In the genomic region with DNA sequence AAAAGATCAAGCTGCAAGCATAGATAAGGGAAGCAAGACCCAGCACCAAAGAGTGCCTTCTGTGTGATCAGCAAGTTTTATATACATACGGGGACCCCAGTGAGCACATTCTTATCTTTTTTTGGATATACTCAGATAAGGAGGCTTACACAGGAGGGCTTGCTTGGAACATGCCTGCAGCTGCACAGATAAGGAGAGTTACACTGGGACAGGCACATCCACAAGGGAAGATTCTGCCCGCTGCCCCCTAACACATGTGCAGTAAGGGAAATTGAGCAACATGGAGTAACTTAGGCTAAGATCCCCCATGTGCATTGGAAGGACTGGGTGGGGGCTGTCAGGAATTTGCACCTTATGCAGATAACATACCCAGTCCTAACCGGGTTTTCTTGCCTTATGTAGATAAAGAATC, we compare ENCODE assay signal across 1 cellular context.
TF ChIP-seq lines count a peak whose summit lies in the region.

No MANE protein-coding gene starts in this region.

TF ChIP-seq in K562, 482 proteins besides CTCF, POLR2A, EP300 and RAD21 (continued from another document and continues in another):
- TF ChIP-seq, protein P1, sequence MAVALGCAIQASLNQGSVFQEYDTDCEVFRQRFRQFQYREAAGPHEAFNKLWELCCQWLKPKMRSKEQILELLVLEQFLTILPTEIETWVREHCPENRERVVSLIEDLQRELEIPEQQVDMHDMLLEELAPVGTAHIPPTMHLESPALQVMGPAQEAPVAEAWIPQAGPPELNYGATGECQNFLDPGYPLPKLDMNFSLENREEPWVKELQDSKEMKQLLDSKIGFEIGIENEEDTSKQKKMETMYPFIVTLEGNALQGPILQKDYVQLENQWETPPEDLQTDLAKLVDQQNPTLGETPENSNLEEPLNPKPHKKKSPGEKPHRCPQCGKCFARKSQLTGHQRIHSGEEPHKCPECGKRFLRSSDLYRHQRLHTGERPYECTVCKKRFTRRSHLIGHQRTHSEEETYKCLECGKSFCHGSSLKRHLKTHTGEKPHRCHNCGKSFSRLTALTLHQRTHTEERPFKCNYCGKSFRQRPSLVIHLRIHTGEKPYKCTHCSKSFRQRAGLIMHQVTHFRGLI (CRISPR knock-in tag; IDR thresholded peaks at IDR 0.05), result peak; percentile 97
- TF ChIP-seq RBM34 (IDR thresholded peaks at IDR 0.05; ENCODE audit: borderline replicate concordance, insufficient read depth, low read length), result no peak
- no peak for TF ChIP-seq RNF2 (IDR thresholded peaks at IDR 0.05)
- no peak for TF ChIP-seq ZNF263 (CRISPR knock-in tag; IDR thresholded peaks at IDR 0.05; ENCODE audit: borderline replicate concordance)
- TF ChIP-seq CCNT2 (IDR thresholded peaks at IDR 0.05; ENCODE audit: borderline replicate concordance, extremely low read depth, insufficient read length, low read depth, low read length), result peak; percentile 93
- TF ChIP-seq, protein P2, sequence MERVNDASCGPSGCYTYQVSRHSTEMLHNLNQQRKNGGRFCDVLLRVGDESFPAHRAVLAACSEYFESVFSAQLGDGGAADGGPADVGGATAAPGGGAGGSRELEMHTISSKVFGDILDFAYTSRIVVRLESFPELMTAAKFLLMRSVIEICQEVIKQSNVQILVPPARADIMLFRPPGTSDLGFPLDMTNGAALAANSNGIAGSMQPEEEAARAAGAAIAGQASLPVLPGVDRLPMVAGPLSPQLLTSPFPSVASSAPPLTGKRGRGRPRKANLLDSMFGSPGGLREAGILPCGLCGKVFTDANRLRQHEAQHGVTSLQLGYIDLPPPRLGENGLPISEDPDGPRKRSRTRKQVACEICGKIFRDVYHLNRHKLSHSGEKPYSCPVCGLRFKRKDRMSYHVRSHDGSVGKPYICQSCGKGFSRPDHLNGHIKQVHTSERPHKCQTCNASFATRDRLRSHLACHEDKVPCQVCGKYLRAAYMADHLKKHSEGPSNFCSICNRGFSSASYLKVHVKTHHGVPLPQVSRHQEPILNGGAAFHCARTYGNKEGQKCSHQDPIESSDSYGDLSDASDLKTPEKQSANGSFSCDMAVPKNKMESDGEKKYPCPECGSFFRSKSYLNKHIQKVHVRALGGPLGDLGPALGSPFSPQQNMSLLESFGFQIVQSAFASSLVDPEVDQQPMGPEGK (CRISPR knock-in tag; IDR thresholded peaks at IDR 0.05; ENCODE audit: borderline replicate concordance), result peak; percentile 88; the same call in 1 of the 2 replicates
- TF ChIP-seq, protein P3, sequence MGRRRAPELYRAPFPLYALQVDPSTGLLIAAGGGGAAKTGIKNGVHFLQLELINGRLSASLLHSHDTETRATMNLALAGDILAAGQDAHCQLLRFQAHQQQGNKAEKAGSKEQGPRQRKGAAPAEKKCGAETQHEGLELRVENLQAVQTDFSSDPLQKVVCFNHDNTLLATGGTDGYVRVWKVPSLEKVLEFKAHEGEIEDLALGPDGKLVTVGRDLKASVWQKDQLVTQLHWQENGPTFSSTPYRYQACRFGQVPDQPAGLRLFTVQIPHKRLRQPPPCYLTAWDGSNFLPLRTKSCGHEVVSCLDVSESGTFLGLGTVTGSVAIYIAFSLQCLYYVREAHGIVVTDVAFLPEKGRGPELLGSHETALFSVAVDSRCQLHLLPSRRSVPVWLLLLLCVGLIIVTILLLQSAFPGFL (CRISPR knock-in tag; IDR thresholded peaks at IDR 0.05), result no peak
- TF ChIP-seq MTA3 (IDR thresholded peaks at IDR 0.05; ENCODE audit: borderline replicate concordance), result peak; percentile 42; the same call in 1 of the 2 replicates
- no peak for TF ChIP-seq ZNF124 (CRISPR knock-in tag; IDR thresholded peaks at IDR 0.05)
- TF ChIP-seq U2AF2 (optimal IDR thresholded peaks at IDR 0.05; ENCODE audit: low read depth, low read length), result no peak
- TF ChIP-seq, protein P4, sequence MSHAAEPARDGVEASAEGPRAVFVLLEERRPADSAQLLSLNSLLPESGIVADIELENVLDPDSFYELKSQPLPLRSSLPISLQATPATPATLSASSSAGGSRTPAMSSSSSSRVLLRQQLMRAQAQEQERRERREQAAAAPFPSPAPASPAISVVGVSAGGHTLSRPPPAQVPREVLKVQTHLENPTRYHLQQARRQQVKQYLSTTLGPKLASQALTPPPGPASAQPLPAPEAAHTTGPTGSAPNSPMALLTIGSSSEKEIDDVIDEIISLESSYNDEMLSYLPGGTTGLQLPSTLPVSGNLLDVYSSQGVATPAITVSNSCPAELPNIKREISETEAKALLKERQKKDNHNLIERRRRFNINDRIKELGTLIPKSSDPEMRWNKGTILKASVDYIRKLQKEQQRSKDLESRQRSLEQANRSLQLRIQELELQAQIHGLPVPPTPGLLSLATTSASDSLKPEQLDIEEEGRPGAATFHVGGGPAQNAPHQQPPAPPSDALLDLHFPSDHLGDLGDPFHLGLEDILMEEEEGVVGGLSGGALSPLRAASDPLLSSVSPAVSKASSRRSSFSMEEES (CRISPR knock-in tag; IDR thresholded peaks at IDR 0.05), result peak; percentile 19; the same call in 1 of the 2 replicates
- TF ChIP-seq ZNF696 (CRISPR knock-in tag; conservative IDR thresholded peaks at IDR 0.05), result 0 out of 2 replicates have a peak, but pooled peaks have one; percentile 28
- TF ChIP-seq SIX5 (IDR thresholded peaks at IDR 0.05; ENCODE audit: borderline replicate concordance in 1 of 2, insufficient read depth in 1 of 2, low read depth in 1 of 2, low read length in 2 of 2), result no peak
- peak; percentile 70; the same call in 1 of the 2 replicates for TF ChIP-seq KLF10 (CRISPR knock-in tag; IDR thresholded peaks at IDR 0.05)
- TF ChIP-seq, protein P5, sequence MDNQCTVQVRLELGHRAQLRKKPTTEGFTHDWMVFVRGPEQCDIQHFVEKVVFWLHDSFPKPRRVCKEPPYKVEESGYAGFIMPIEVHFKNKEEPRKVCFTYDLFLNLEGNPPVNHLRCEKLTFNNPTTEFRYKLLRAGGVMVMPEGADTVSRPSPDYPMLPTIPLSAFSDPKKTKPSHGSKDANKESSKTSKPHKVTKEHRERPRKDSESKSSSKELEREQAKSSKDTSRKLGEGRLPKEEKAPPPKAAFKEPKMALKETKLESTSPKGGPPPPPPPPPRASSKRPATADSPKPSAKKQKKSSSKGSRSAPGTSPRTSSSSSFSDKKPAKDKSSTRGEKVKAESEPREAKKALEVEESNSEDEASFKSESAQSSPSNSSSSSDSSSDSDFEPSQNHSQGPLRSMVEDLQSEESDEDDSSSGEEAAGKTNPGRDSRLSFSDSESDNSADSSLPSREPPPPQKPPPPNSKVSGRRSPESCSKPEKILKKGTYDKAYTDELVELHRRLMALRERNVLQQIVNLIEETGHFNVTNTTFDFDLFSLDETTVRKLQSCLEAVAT (IDR thresholded peaks at IDR 0.05), result no peak
- TF ChIP-seq ZNF316 (IDR thresholded peaks at IDR 0.05), result peak; percentile 85
- no peak for TF ChIP-seq NR1H2 (CRISPR knock-in tag; IDR thresholded peaks at IDR 0.05)
- TF ChIP-seq NUFIP1 (IDR thresholded peaks at IDR 0.05; ENCODE audit: partially characterized antibody), result peak; percentile 91
- peak; percentile 86 for TF ChIP-seq ETS2 (tag; IDR thresholded peaks at IDR 0.05; ENCODE audit: borderline replicate concordance, poor library complexity, severe bottlenecking)
- TF ChIP-seq, protein P6, sequence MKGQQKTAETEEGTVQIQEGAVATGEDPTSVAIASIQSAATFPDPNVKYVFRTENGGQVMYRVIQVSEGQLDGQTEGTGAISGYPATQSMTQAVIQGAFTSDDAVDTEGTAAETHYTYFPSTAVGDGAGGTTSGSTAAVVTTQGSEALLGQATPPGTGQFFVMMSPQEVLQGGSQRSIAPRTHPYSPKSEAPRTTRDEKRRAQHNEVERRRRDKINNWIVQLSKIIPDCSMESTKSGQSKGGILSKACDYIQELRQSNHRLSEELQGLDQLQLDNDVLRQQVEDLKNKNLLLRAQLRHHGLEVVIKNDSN (CRISPR knock-in tag; IDR thresholded peaks at IDR 0.05), result no peak
- TF ChIP-seq NFXL1 (CRISPR knock-in tag; IDR thresholded peaks at IDR 0.05), result peak; percentile 96
- TF ChIP-seq TCFL5 (CRISPR knock-in tag; conservative IDR thresholded peaks at IDR 0.05), result 0 out of 2 replicates have a peak, but pooled peaks have one; percentile 47
- TF ChIP-seq, protein P7, sequence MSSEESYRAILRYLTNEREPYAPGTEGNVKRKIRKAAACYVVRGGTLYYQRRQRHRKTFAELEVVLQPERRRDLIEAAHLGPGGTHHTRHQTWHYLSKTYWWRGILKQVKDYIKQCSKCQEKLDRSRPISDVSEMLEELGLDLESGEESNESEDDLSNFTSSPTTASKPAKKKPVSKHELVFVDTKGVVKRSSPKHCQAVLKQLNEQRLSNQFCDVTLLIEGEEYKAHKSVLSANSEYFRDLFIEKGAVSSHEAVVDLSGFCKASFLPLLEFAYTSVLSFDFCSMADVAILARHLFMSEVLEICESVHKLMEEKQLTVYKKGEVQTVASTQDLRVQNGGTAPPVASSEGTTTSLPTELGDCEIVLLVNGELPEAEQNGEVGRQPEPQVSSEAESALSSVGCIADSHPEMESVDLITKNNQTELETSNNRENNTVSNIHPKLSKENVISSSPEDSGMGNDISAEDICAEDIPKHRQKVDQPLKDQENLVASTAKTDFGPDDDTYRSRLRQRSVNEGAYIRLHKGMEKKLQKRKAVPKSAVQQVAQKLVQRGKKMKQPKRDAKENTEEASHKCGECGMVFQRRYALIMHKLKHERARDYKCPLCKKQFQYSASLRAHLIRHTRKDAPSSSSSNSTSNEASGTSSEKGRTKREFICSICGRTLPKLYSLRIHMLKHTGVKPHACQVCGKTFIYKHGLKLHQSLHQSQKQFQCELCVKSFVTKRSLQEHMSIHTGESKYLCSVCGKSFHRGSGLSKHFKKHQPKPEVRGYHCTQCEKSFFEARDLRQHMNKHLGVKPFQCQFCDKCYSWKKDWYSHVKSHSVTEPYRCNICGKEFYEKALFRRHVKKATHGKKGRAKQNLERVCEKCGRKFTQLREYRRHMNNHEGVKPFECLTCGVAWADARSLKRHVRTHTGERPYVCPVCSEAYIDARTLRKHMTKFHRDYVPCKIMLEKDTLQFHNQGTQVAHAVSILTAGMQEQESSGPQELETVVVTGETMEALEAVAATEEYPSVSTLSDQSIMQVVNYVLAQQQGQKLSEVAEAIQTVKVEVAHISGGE (CRISPR knock-in tag; IDR thresholded peaks at IDR 0.05), result peak in 1 of 3 experiments; percentile 81; a peak in 2 of 6 replicates
- TF ChIP-seq HNRNPK (IDR thresholded peaks at IDR 0.05; ENCODE audit: low read depth, low read length, poor library complexity, severe bottlenecking), result no peak
- peak; percentile 65; the same call in 1 of the 2 replicates for TF ChIP-seq BACH1 (tag; IDR thresholded peaks at IDR 0.05)
- TF ChIP-seq, protein P8, sequence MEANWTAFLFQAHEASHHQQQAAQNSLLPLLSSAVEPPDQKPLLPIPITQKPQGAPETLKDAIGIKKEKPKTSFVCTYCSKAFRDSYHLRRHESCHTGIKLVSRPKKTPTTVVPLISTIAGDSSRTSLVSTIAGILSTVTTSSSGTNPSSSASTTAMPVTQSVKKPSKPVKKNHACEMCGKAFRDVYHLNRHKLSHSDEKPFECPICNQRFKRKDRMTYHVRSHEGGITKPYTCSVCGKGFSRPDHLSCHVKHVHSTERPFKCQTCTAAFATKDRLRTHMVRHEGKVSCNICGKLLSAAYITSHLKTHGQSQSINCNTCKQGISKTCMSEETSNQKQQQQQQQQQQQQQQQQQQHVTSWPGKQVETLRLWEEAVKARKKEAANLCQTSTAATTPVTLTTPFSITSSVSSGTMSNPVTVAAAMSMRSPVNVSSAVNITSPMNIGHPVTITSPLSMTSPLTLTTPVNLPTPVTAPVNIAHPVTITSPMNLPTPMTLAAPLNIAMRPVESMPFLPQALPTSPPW (CRISPR knock-in tag; IDR thresholded peaks at IDR 0.05), result peak; percentile 66
- TF ChIP-seq SNRNP70 (optimal IDR thresholded peaks at IDR 0.05; ENCODE audit: low read depth, low read length), result no peak
- TF ChIP-seq NR4A1 (CRISPR knock-in tag; IDR thresholded peaks at IDR 0.05), result peak; percentile 94
- TF ChIP-seq NR4A1 (tag; IDR thresholded peaks at IDR 0.05), result peak; percentile 100
- no peak for TF ChIP-seq ZNF507 (tag; conservative IDR thresholded peaks at IDR 0.05)
- TF ChIP-seq CREM (IDR thresholded peaks at IDR 0.05; ENCODE audit: low read depth), result peak; percentile 18; the same call in 1 of the 2 replicates
- TF ChIP-seq, protein P9, sequence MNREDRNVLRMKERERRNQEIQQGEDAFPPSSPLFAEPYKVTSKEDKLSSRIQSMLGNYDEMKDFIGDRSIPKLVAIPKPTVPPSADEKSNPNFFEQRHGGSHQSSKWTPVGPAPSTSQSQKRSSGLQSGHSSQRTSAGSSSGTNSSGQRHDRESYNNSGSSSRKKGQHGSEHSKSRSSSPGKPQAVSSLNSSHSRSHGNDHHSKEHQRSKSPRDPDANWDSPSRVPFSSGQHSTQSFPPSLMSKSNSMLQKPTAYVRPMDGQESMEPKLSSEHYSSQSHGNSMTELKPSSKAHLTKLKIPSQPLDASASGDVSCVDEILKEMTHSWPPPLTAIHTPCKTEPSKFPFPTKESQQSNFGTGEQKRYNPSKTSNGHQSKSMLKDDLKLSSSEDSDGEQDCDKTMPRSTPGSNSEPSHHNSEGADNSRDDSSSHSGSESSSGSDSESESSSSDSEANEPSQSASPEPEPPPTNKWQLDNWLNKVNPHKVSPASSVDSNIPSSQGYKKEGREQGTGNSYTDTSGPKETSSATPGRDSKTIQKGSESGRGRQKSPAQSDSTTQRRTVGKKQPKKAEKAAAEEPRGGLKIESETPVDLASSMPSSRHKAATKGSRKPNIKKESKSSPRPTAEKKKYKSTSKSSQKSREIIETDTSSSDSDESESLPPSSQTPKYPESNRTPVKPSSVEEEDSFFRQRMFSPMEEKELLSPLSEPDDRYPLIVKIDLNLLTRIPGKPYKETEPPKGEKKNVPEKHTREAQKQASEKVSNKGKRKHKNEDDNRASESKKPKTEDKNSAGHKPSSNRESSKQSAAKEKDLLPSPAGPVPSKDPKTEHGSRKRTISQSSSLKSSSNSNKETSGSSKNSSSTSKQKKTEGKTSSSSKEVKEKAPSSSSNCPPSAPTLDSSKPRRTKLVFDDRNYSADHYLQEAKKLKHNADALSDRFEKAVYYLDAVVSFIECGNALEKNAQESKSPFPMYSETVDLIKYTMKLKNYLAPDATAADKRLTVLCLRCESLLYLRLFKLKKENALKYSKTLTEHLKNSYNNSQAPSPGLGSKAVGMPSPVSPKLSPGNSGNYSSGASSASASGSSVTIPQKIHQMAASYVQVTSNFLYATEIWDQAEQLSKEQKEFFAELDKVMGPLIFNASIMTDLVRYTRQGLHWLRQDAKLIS (CRISPR knock-in tag; IDR thresholded peaks at IDR 0.05), result no peak
- TF ChIP-seq NCOR1 (IDR thresholded peaks at IDR 0.05), result peak; percentile 94
- no peak for TF ChIP-seq GABPB1 (CRISPR knock-in tag; IDR thresholded peaks at IDR 0.05)
- peak; percentile 90 for TF ChIP-seq CXXC5 (CRISPR knock-in tag; IDR thresholded peaks at IDR 0.05)
- TF ChIP-seq CHD1 (IDR thresholded peaks at IDR 0.05; ENCODE audit: low read length), result no peak
- TF ChIP-seq RBM39 (optimal IDR thresholded peaks at IDR 0.05; ENCODE audit: low read depth, low read length), result no peak
- TF ChIP-seq SREBF2 (CRISPR knock-in tag; IDR thresholded peaks at IDR 0.05), result no peak
- peak; percentile 95 for TF ChIP-seq HIVEP1 (CRISPR knock-in tag; IDR thresholded peaks at IDR 0.05)
- no peak for TF ChIP-seq ZC3H8 (IDR thresholded peaks at IDR 0.05)
- TF ChIP-seq GTF2A2 (tag; IDR thresholded peaks at IDR 0.05), result peak; percentile 85
- TF ChIP-seq CBX3 (IDR thresholded peaks at IDR 0.05; ENCODE audit: borderline replicate concordance in 1 of 2, low read length in 2 of 2), result no peak
- TF ChIP-seq PCBP1 (IDR thresholded peaks at IDR 0.05; ENCODE audit: low read depth, low read length, poor library complexity, severe bottlenecking), result no peak
- TF ChIP-seq KDM2B (CRISPR knock-in tag; IDR thresholded peaks at IDR 0.05), result peak; percentile 98
- TF ChIP-seq MECOM (CRISPR knock-in tag; IDR thresholded peaks at IDR 0.05), result peak; percentile 96
